Comparison of ENCODE assay signal across 17 cellular contexts in the genomic region with DNA sequence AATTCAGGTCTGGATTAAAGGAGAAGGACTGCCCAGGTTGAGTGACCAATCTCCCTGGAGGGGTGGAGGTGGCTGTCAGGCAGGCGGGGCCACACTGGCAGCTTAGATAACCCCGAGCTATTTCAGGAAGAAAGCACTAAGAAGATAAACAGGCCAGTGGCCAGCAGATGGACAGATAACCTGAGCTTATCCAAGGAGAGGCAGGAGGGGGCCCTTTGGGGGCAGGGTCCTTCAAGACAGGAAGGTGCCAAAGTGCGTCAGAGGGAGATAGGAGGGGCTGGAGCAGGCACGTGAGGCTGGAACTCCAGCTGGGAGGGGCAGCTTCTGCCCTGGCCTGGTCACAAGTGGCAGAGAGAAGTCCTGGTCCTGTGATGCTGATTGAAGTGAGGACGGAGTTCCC. TPM values are rescaled to one million over a fixed set of nuclear protein-coding genes. Genes with fewer than 3 reads are reported as not detected.
DNase-seq lines count a peak whose midpoint lies in the region; ATAC-seq, FAIRE-seq and TF ChIP-seq lines count a peak whose summit lies in the region.
"Had no signal": no experiment of that assay in that cellular context is flagged by ENCODE, and none has a peak within 500 bp of the region (broad histone marks: within the 10 kb centered on the region; RNA-seq: fewer than 3 reads in every experiment).

No MANE protein-coding gene starts in this region.

- no peak for TF ChIP-seq POLR2A in body of pancreas (IDR thresholded peaks at IDR 0.05)

- FAIRE-seq in small intestine (lab: Jason Lieb, UNC), result no peak

- H3K4me1 ChIP-seq in body of pancreas, result no peaks in the 10 kb centered on the region
- peaks cover 0 to 25% of the 10 kb centered on the region in 2 donors for H3K4me1 ChIP-seq in right atrium auricular region
- no peaks in the 10 kb centered on the region for H3K4me1 ChIP-seq in small intestine (ENCODE audit: control insufficient read depth in 2 of 2, insufficient read depth in 1 of 2, low read depth in 1 of 2, low read length in 1 of 2)

- H3K4me3 ChIP-seq in body of pancreas (no peak overlapping the region), right atrium auricular region (no peak overlapping the region), small intestine (ENCODE audit: low read depth in 1 of 2, low read length in 2 of 2) (no peak overlapping the region)
- H3K4me3 ChIP-seq: lung had no signal

- WGBS in body of pancreas, 2 donors, result 13 to 22% methylated on average over 4 to 5 of the region's 5 CpGs
- WGBS in small intestine, 3 donors, result 18 to 34% (median 26%) methylated on average over 5 of the region's 5 CpGs

- H3K36me3 ChIP-seq in body of pancreas (replicated peaks in 1 of 2; ENCODE audit: insufficient read depth in 1 of 2, low read depth in 2 of 2) (no peaks in the 10 kb centered on the region), right atrium auricular region (no peaks in the 10 kb centered on the region), small intestine (ENCODE audit: control insufficient read depth in 2 of 2, insufficient read depth in 2 of 2, low read length in 2 of 2) (no peaks in the 10 kb centered on the region)
- H3K36me3 ChIP-seq: brain microvascular endothelial cell had no signal

- H3K27ac ChIP-seq in body of pancreas (no peak overlapping the region), right atrium auricular region (peak overlapping the region; percentile 49 to 61), small intestine (ENCODE audit: low read depth in 1 of 2, low read length in 1 of 2) (no peak overlapping the region)
- H3K27ac ChIP-seq: brain microvascular endothelial cell had no signal

- TF ChIP-seq CTCF in body of pancreas (IDR thresholded peaks at IDR 0.05) (no peak), right atrium auricular region (IDR thresholded peaks at IDR 0.05) (no peak)

- H3K9me3 ChIP-seq in body of pancreas, result no peaks in the 10 kb centered on the region
- no peaks in the 10 kb centered on the region for H3K9me3 ChIP-seq in right atrium auricular region
- no peaks in the 10 kb centered on the region for H3K9me3 ChIP-seq in small intestine (ENCODE audit: control insufficient read depth, low read depth)

- no peaks in the 10 kb centered on the region for H3K27me3 ChIP-seq in body of pancreas
- H3K27me3 ChIP-seq in right atrium auricular region, result no peaks in the 10 kb centered on the region
- no peaks in the 10 kb centered on the region for H3K27me3 ChIP-seq in small intestine (ENCODE audit: control insufficient read depth in 2 of 2, insufficient read depth in 2 of 2, low read length in 2 of 2)
- H3K27me3 ChIP-seq: brain microvascular endothelial cell had no signal

- peak; percentile 84 for DNase-seq in M059J (ENCODE audit: low read depth)
- peak; percentile 13 to 30 (median 28) for DNase-seq in body of pancreas
- peak; percentile 68 for DNase-seq in right atrium auricular region (ENCODE audit: low spot score)
- DNase-seq in small intestine, result peak; percentile 34
- DNase-seq in HPDE6-E6E7 (ENCODE audit: extremely low spot score), result no peak
- DNase-seq in EL, result no peak
- no peak for DNase-seq in COLO829 (ENCODE audit: low spot score)
- DNase-seq: activated CD4-positive, alpha-beta T cell treated with anti-CD3 and anti-CD28 coated beads, Interleukin-2, amount 10 ng/mL, durations not matched to agents 24 days and 14 days; activated naive CD4-positive, alpha-beta T cell treated with anti-CD3 and anti-CD28 coated beads, Interleukin-2, amount 10 ng/mL, durations not matched to agents 7 days and 5 days; brain microvascular endothelial cell; DMS53; natural killer cell; NCI-H1930; NCI-H526; RPMI8226 had no signal

- intact Hi-C loops in body of pancreas (cut with DNase I), result no loop called here

- ATAC-seq in body of pancreas (peak; percentile 60), GM18867 (IDR thresholded peaks at IDR 0.05; ENCODE audit: unreplicated experiment) (no peak)

RNA-seq across cellular contexts. Expression of a gene that starts 29.8 kb away (rescaled TPM):
- 27.2 and 50.6 TPM in 2 replicates for total RNA-seq in M059J (2014; rRNA removed; shearing (Covaris generic))
- total RNA-seq in body of pancreas (100 to 1,000 TPM in 1 of 2 donors, 10 to 100 TPM in 1; 36.9 to 106 TPM), right atrium auricular region (100 to 1,000 TPM in 1 of 2 donors, 10 to 100 TPM in 1; 47.6 to 144 TPM)
- polyA plus RNA-seq in small intestine, result 10 to 100 TPM in 1 of 3 donors, under 1 TPM in 2; 0.67 to 24.2 (median 0.81) TPM

Comparison
In these comparisons a context has a peak if more than half of its experiments do, and no peak if none do; other contexts are left out.
1. DNase-seq: peak in M059J (single experiment), body of pancreas (4 of 4), right atrium auricular region (single experiment) and small intestine (single experiment); none in HPDE6-E6E7 (single experiment), EL (single experiment) and COLO829 (single experiment).
2. H3K27ac ChIP-seq: peak in right atrium auricular region (2 of 2); none in body of pancreas (0 of 4) and small intestine (0 of 2).